Comparison of ENCODE assay signal across 9 cellular contexts in the genomic region with DNA sequence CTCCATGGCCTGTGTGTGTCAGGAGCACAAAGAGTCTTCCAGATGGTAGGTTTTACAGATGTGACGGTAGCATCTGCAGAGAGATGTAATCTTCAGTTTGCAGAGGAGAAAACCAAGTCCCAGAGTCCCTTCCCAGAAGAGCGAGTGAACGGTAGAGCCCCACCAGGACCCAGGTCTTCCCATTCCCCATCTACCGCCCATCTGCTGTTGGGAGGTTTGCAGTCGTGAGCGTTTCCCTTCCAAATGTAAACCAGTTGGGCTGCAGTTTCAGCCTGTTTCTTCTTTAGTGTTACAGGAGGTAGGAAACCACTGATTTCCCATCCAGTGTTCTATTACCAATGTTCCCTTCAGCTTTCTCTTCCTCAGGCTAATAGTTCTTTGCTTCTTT. TPM values are rescaled to one million over a fixed set of nuclear protein-coding genes. Genes with fewer than 3 reads are reported as not detected.
DNase-seq lines count a peak whose midpoint lies in the region; ATAC-seq and TF ChIP-seq lines count a peak whose summit lies in the region.
"Had no signal": no experiment of that assay in that cellular context is flagged by ENCODE, and none has a peak within 500 bp of the region (broad histone marks: within the 10 kb centered on the region; RNA-seq: fewer than 3 reads in every experiment).

No MANE protein-coding gene starts in this region.

- no peak for TF ChIP-seq POLR2A in body of pancreas (IDR thresholded peaks at IDR 0.05)

- intact Hi-C loops in body of pancreas (cut with DNase I), result no loop called here

- no peaks in the 10 kb centered on the region for H3K9me3 ChIP-seq in CD4-positive, CD25-positive, alpha-beta regulatory T cell (ENCODE audit: control insufficient read depth in 2 of 2, low read length in 2 of 2)
- H3K9me3 ChIP-seq in endodermal cell (ENCODE audit: control insufficient read depth, low read length) (no peaks in the 10 kb centered on the region), body of pancreas (no peaks in the 10 kb centered on the region)

- no peaks in the 10 kb centered on the region for H3K27me3 Mint-ChIP-seq in CD4-positive, CD25-positive, alpha-beta regulatory T cell
- H3K27me3 Mint-ChIP-seq in endodermal cell (ENCODE audit: insufficient read depth), result no peaks in the 10 kb centered on the region
- no peaks in the 10 kb centered on the region for H3K27me3 Mint-ChIP-seq in progenitor cell of endocrine pancreas

- peaks cover 21% of the 10 kb centered on the region for H3K36me3 ChIP-seq in CD4-positive, CD25-positive, alpha-beta regulatory T cell (ENCODE audit: control insufficient read depth, insufficient read depth, low read length)
- peaks cover 23% of the 10 kb centered on the region for H3K36me3 ChIP-seq in endodermal cell (ENCODE audit: control insufficient read depth, insufficient read depth, low read length)
- no peaks in the 10 kb centered on the region for H3K36me3 ChIP-seq in body of pancreas (replicated peaks in 1 of 2; ENCODE audit: insufficient read depth in 1 of 2, low read depth in 2 of 2)

- peaks cover 19% of the 10 kb centered on the region for H3K36me3 Mint-ChIP-seq in CD4-positive, CD25-positive, alpha-beta regulatory T cell
- H3K36me3 Mint-ChIP-seq in endodermal cell (ENCODE audit: low read depth), result peaks cover 27% of the 10 kb centered on the region
- H3K36me3 Mint-ChIP-seq in progenitor cell of endocrine pancreas (ENCODE audit: insufficient read depth), result peaks cover 13% of the 10 kb centered on the region

- WGBS in endodermal cell (ENCODE audit: insufficient coverage in 1 of 2, insufficient read length in 1 of 2), 2 experiments, result 95 to 97% methylated on average over 4 to 6 of the region's 6 CpGs
- 94 to 95% methylated on average over 6 of the region's 6 CpGs for WGBS in body of pancreas, 2 donors

- H3K9me3 Mint-ChIP-seq in CD4-positive, CD25-positive, alpha-beta regulatory T cell, result peaks cover 0 to 2% (median 0%) of the 10 kb centered on the region in 7 donors
- peaks cover 7% of the 10 kb centered on the region for H3K9me3 Mint-ChIP-seq in endodermal cell
- H3K9me3 Mint-ChIP-seq in progenitor cell of endocrine pancreas (ENCODE audit: low read depth), result no peaks in the 10 kb centered on the region

- H3K4me3 Mint-ChIP-seq in CD4-positive, CD25-positive, alpha-beta regulatory T cell, result no peak overlapping the region
- H3K4me3 Mint-ChIP-seq in endodermal cell (no peak overlapping the region), progenitor cell of endocrine pancreas (ENCODE audit: low read depth) (no peak overlapping the region)

- no peak for ATAC-seq in CD4-positive, CD25-positive, alpha-beta regulatory T cell (ENCODE audit: low read depth in 2 of 2)
- peak; percentile 15 for ATAC-seq in HG03045 (IDR thresholded peaks at IDR 0.05; ENCODE audit: unreplicated experiment)
- ATAC-seq in HG03460 (IDR thresholded peaks at IDR 0.05; ENCODE audit: unreplicated experiment), result no peak
- no peak for ATAC-seq in body of pancreas

- peaks cover 22 to 58% (median 45%) of the 10 kb centered on the region in 4 donors for H3K4me1 Mint-ChIP-seq in CD4-positive, CD25-positive, alpha-beta regulatory T cell
- H3K4me1 Mint-ChIP-seq in endodermal cell (peaks cover 34% of the 10 kb centered on the region), progenitor cell of endocrine pancreas (ENCODE audit: low read depth) (peaks cover 28% of the 10 kb centered on the region)

- H3K4me3 ChIP-seq in CD4-positive, CD25-positive, alpha-beta regulatory T cell (ENCODE audit: low read depth, low read length), result no peak overlapping the region
- no peak overlapping the region for H3K4me3 ChIP-seq in endodermal cell (ENCODE audit: low read length)
- H3K4me3 ChIP-seq in body of pancreas, result no peak overlapping the region

- no peaks in the 10 kb centered on the region for H3K4me1 ChIP-seq in CD4-positive, CD25-positive, alpha-beta regulatory T cell (ENCODE audit: control insufficient read depth, insufficient read depth, low read length, poor library complexity, severe bottlenecking)
- H3K4me1 ChIP-seq in endodermal cell (ENCODE audit: control insufficient read depth, insufficient read depth, low read length) (peaks cover 12% of the 10 kb centered on the region), body of pancreas (peaks cover 51% of the 10 kb centered on the region)

- no peak overlapping the region for H3K9ac ChIP-seq in endodermal cell (ENCODE audit: extremely low read depth, low read length, poor library complexity, severe bottlenecking)

- H3K27ac Mint-ChIP-seq in CD4-positive, CD25-positive, alpha-beta regulatory T cell, result peak overlapping the region in 2 of 3 donors; percentile 31 to 34
- H3K27ac Mint-ChIP-seq in endodermal cell (peak overlapping the region; percentile 40), progenitor cell of endocrine pancreas (peak overlapping the region; percentile 90)

- no peaks in the 10 kb centered on the region for H3K27me3 ChIP-seq in CD4-positive, CD25-positive, alpha-beta regulatory T cell (ENCODE audit: control insufficient read depth, insufficient read depth, low read length)
- H3K27me3 ChIP-seq in endodermal cell (ENCODE audit: control insufficient read depth, insufficient read depth, low read length, poor library complexity, severe bottlenecking), result no peaks in the 10 kb centered on the region
- H3K27me3 ChIP-seq in body of pancreas, result no peaks in the 10 kb centered on the region

- H3K27ac ChIP-seq in CD4-positive, CD25-positive, alpha-beta regulatory T cell (ENCODE audit: insufficient read depth, low read length, poor library complexity, severe bottlenecking), result no peak overlapping the region
- H3K27ac ChIP-seq in endodermal cell (ENCODE audit: low read depth, low read length), result no peak overlapping the region
- peak overlapping the region in 1 of 4 donors; percentile 33 for H3K27ac ChIP-seq in body of pancreas
- H3K27ac ChIP-seq: WERI-Rb-1 had no signal

- TF ChIP-seq CTCF in endodermal cell (conservative IDR thresholded peaks at IDR 0.05) (no peak), progenitor cell of endocrine pancreas (IDR thresholded peaks at IDR 0.05; ENCODE audit: unreplicated experiment) (no peak), body of pancreas (IDR thresholded peaks at IDR 0.05) (no peak)

- no peak for DNase-seq in CD4-positive, CD25-positive, alpha-beta regulatory T cell
- DNase-seq in endodermal cell (no peak), progenitor cell of endocrine pancreas (ENCODE audit: low spot score, unreplicated experiment) (no peak), NCI-H69 (lab: John Stamatoyannopoulos, UW) (no peak), body of pancreas (no peak)
- no peak for DNase-seq in activated effector memory CD4-positive, alpha-beta T cell treated with anti-CD3 and anti-CD28 coated beads, Interleukin-2, amount 50 U/mL, for 16 hours
- DNase-seq: WERI-Rb-1 had no signal

RNA-seq across cellular contexts. Expression of a gene that starts 24.0 kb away (rescaled TPM):
- total RNA-seq in CD4-positive, CD25-positive, alpha-beta regulatory T cell, result 12.4 TPM
- polyA plus RNA-seq in CD4-positive, CD25-positive, alpha-beta regulatory T cell, result 10 to 100 TPM in 1 of 4 donors, 1 to 10 TPM in 3; 5.4 to 11.0 (median 8.5) TPM
- 10 to 100 TPM; 19.4 to 21.0 TPM for total RNA-seq in endodermal cell
- polyA plus RNA-seq in endodermal cell (2013, experiment 1 of 2), result 32.9 TPM
- 30.0 TPM for polyA plus RNA-seq in endodermal cell (2013, experiment 2 of 2)
- 31.9 and 32.3 TPM in 2 replicates for total RNA-seq in progenitor cell of endocrine pancreas
- 10 to 100 TPM in 1 of 2 donors, 1 to 10 TPM in 1; 8.6 to 14.2 TPM for total RNA-seq in body of pancreas

Comparison
In these comparisons a context has a peak if more than half of its experiments do, and no peak if none do; other contexts are left out.
1. H3K27ac Mint-ChIP-seq: peak in every context shown above with its lines; median percentile 90 in progenitor cell of endocrine pancreas; 40 in endodermal cell; 32 in CD4-positive, CD25-positive, alpha-beta regulatory T cell.